ENCODE assay signal across 16 cellular contexts in the genomic region with DNA sequence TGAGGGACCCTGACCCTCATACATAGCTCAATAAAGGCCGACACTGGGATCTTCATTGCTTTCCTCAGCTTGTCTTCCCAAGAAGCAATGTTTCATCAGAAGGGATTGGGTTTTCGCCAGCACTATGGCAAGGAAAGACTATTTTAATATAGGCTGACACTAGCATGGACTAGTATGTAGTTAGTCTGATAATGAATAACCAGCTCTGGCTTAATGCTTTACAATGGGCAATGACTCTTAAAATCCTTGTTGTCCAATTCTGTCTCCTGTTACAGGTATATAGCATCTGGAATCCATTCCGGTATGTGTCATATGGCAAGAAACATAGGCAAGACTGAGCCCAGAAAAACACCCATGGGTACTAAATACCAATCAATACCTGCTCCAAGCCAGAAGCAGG. TPM values are rescaled to one million over a fixed set of nuclear protein-coding genes. Genes with fewer than 3 reads are reported as not detected.
DNase-seq lines count a peak whose midpoint lies in the region; ATAC-seq and TF ChIP-seq lines count a peak whose summit lies in the region.
"Had no signal": no experiment of that assay in that cellular context is flagged by ENCODE, and none has a peak within 500 bp of the region (broad histone marks: within the 10 kb centered on the region; RNA-seq: fewer than 3 reads in every experiment).

No MANE protein-coding gene starts in this region.

- intact Hi-C loops in heart left ventricle (cut with DNase I): no loop called here

- DNase-seq in cardiac muscle cell (ENCODE audit: low read depth in 1 of 2, low spot score in 1 of 2): no peak
- no peak for DNase-seq in heart left ventricle
- peak; percentile 16 for DNase-seq in glomerular visceral epithelial cell (ENCODE audit: extremely low spot score)
- no peak for DNase-seq in CD1c-positive myeloid dendritic cell (ENCODE audit: extremely low spot score)
- DNase-seq in endodermal cell: no peak
- no peak for DNase-seq in substantia nigra (lab: John Stamatoyannopoulos, UW)
- DNase-seq: 8988T; CD4-positive, alpha-beta T cell; DMS79; GOT3 had no signal

- H3K4me3 ChIP-seq in cardiac muscle cell (no peak overlapping the region), heart left ventricle (no peak overlapping the region), endodermal cell (ENCODE audit: low read length) (no peak overlapping the region)
- H3K4me3 ChIP-seq: BLaER1 treated with 17β-estradiol and CSF1 and Interleukin-3, amounts not matched to agents 10 nM and 100 nM; GM12878; HAP-1 had no signal

- H3K9me3 ChIP-seq in cardiac muscle cell (ENCODE audit: low read depth): no peaks in the 10 kb centered on the region
- H3K9me3 ChIP-seq in heart left ventricle: no peaks in the 10 kb centered on the region
- no peaks in the 10 kb centered on the region for H3K9me3 ChIP-seq in endodermal cell (ENCODE audit: control insufficient read depth, low read length)
- H3K9me3 ChIP-seq: BLaER1 treated with 17β-estradiol and CSF1 and Interleukin-3, amounts not matched to agents 10 nM and 100 nM; HAP-1 had no signal

- H3K27ac ChIP-seq in cardiac muscle cell (peak overlapping the region; percentile 31), heart left ventricle (no peak overlapping the region), endodermal cell (ENCODE audit: low read depth, low read length) (no peak overlapping the region), substantia nigra (ENCODE audit: low read depth, low read length, poor library complexity, severe bottlenecking) (no peak overlapping the region)
- H3K27ac ChIP-seq: BLaER1 treated with 17β-estradiol and CSF1 and Interleukin-3, amounts not matched to agents 10 nM and 100 nM had no signal

- H3K36me3 ChIP-seq in cardiac muscle cell (peaks cover 50% of the 10 kb centered on the region), heart left ventricle (peaks cover 0 to 62% (median 45%) of the 10 kb centered on the region in 9 donors), endodermal cell (ENCODE audit: control insufficient read depth, insufficient read depth, low read length) (peaks cover 68% of the 10 kb centered on the region)

- TF ChIP-seq POLR2A in heart left ventricle (IDR thresholded peaks at IDR 0.05): no peak

- no peak overlapping the region for H3K9ac ChIP-seq in endodermal cell (ENCODE audit: extremely low read depth, low read length, poor library complexity, severe bottlenecking)
- H3K9ac ChIP-seq: BLaER1 treated with 17β-estradiol and CSF1 and Interleukin-3, amounts not matched to agents 10 nM and 100 nM had no signal

- H3K27me3 Mint-ChIP-seq in nephron (ENCODE audit: low read depth) (no peaks in the 10 kb centered on the region), endodermal cell (ENCODE audit: insufficient read depth) (no peaks in the 10 kb centered on the region)
- H3K27me3 Mint-ChIP-seq: CD4-positive, alpha-beta T cell had no signal

- no peak for ATAC-seq in heart left ventricle
- ATAC-seq: GM12878, HepG2 had no signal

- peaks cover 56% of the 10 kb centered on the region for H3K36me3 Mint-ChIP-seq in nephron (ENCODE audit: low read depth)
- peaks cover 54% of the 10 kb centered on the region for H3K36me3 Mint-ChIP-seq in endodermal cell (ENCODE audit: low read depth)

- H3K4me1 Mint-ChIP-seq in nephron (no peaks in the 10 kb centered on the region), endodermal cell (peaks cover 13% of the 10 kb centered on the region)

- H3K27ac Mint-ChIP-seq in nephron (peak overlapping the region; percentile 60 to 95 (median 84)), endodermal cell (no peak overlapping the region)

- WGBS in heart left ventricle, 4 donors: 87 to 98% (median 94%) methylated on average over 3 of the region's 3 CpGs
- 98 to 100% methylated on average over 3 of the region's 3 CpGs for WGBS in endodermal cell (ENCODE audit: insufficient coverage in 1 of 2, insufficient read length in 1 of 2), 2 experiments

- H3K4me3 Mint-ChIP-seq in nephron: no peak overlapping the region
- H3K4me3 Mint-ChIP-seq in endodermal cell: no peak overlapping the region
- H3K4me3 Mint-ChIP-seq: CD4-positive, alpha-beta T cell had no signal

- H3K9me3 Mint-ChIP-seq in nephron: no peaks in the 10 kb centered on the region
- H3K9me3 Mint-ChIP-seq in endodermal cell: no peaks in the 10 kb centered on the region
- H3K9me3 Mint-ChIP-seq: CD4-positive, alpha-beta T cell had no signal

- H3K4me1 ChIP-seq in cardiac muscle cell (ENCODE audit: low read depth): no peaks in the 10 kb centered on the region
- H3K4me1 ChIP-seq in heart left ventricle: no peaks in the 10 kb centered on the region
- peaks cover 13% of the 10 kb centered on the region for H3K4me1 ChIP-seq in endodermal cell (ENCODE audit: control insufficient read depth, insufficient read depth, low read length)
- H3K4me1 ChIP-seq: HAP-1 had no signal

- H3K27me3 ChIP-seq in cardiac muscle cell: no peaks in the 10 kb centered on the region
- H3K27me3 ChIP-seq in heart left ventricle: no peaks in the 10 kb centered on the region
- no peaks in the 10 kb centered on the region for H3K27me3 ChIP-seq in endodermal cell (ENCODE audit: control insufficient read depth, insufficient read depth, low read length, poor library complexity, severe bottlenecking)
- H3K27me3 ChIP-seq: BLaER1 treated with 17β-estradiol and CSF1 and Interleukin-3, amounts not matched to agents 10 nM and 100 nM had no signal

- TF ChIP-seq CTCF in cardiac muscle cell (IDR thresholded peaks at IDR 0.05; ENCODE audit: low read depth, low read length) (no peak), heart left ventricle (IDR thresholded peaks at IDR 0.05) (no peak), nephron (IDR thresholded peaks at IDR 0.05; ENCODE audit: unreplicated experiment in 3 of 3) (no peak), endodermal cell (conservative IDR thresholded peaks at IDR 0.05) (no peak)

RNA-seq across cellular contexts. Expression of gene SYT2, which starts 15.3 kb away (rescaled TPM):
- total RNA-seq in cardiac muscle cell (0.03 TPM in 1 of 2 replicates, not detected in the other), heart left ventricle (under 1 TPM in 4 of 9 donors, not detected in 5; 0.03 to 0.09 (median 0.07) TPM), endodermal cell (1 to 10 TPM; 2.9 to 4.4 TPM)
- polyA plus RNA-seq in cardiac muscle cell (0.46 and 0.68 TPM in 2 replicates), heart left ventricle (under 1 TPM in 1 of 2 donors, not detected in 1; 0.04 TPM)
- polyA plus RNA-seq in endodermal cell (2013, experiment 1 of 2): 12.0 TPM
- 9.7 TPM for polyA plus RNA-seq in endodermal cell (2013, experiment 2 of 2)
- total RNA-seq: CD4-positive, alpha-beta T cell; G401; GM12878; HepG2 had no signal
- polyA plus RNA-seq: GM12878, HepG2 had no signal
